In the genomic region with DNA sequence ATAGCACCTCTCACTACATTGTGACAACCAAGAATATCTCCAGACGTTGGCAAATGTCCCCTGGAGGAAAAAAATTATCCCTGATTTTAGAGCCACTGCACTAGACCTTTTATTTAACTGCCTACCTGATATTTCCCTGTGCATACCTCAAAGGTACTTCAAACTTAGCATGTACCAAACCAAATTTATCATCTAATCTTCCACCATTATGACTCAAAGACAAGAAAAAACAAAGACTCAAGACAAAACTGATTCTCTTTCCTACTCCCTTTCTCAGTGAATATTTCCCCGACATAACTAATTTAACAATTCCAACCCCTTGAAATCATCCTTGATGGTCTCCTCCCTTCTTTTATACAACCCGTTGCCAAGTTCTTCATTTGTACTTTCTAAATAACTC, we compare ENCODE assay signal across 2 cellular contexts.
TF ChIP-seq lines count a peak whose summit lies in the region.

No MANE protein-coding gene starts in this region.

TF ChIP-seq in SK-N-SH, 30 proteins besides CTCF, POLR2A, EP300 and RAD21 (continued from another document):
- no peak for TF ChIP-seq FOSL2 (IDR thresholded peaks at IDR 0.05; ENCODE audit: borderline replicate concordance, low read depth)
- TF ChIP-seq, protein P1, sequence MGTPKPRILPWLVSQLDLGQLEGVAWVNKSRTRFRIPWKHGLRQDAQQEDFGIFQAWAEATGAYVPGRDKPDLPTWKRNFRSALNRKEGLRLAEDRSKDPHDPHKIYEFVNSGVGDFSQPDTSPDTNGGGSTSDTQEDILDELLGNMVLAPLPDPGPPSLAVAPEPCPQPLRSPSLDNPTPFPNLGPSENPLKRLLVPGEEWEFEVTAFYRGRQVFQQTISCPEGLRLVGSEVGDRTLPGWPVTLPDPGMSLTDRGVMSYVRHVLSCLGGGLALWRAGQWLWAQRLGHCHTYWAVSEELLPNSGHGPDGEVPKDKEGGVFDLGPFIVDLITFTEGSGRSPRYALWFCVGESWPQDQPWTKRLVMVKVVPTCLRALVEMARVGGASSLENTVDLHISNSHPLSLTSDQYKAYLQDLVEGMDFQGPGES (IDR thresholded peaks at IDR 0.05; ENCODE audit: low read depth, low read length): no peak
- TF ChIP-seq SIN3A (IDR thresholded peaks at IDR 0.05; ENCODE audit: borderline replicate concordance, low read depth, low read length): no peak
- no peak for TF ChIP-seq NRF1 (IDR thresholded peaks at IDR 0.05; ENCODE audit: low read depth, low read length)

TF ChIP-seq in SK-N-SH treated with all-trans-retinoic acid at 6 μM for 48 hours, 23 proteins besides CTCF, POLR2A, EP300 and RAD21 (continued from another document):
- TF ChIP-seq, protein P2, sequence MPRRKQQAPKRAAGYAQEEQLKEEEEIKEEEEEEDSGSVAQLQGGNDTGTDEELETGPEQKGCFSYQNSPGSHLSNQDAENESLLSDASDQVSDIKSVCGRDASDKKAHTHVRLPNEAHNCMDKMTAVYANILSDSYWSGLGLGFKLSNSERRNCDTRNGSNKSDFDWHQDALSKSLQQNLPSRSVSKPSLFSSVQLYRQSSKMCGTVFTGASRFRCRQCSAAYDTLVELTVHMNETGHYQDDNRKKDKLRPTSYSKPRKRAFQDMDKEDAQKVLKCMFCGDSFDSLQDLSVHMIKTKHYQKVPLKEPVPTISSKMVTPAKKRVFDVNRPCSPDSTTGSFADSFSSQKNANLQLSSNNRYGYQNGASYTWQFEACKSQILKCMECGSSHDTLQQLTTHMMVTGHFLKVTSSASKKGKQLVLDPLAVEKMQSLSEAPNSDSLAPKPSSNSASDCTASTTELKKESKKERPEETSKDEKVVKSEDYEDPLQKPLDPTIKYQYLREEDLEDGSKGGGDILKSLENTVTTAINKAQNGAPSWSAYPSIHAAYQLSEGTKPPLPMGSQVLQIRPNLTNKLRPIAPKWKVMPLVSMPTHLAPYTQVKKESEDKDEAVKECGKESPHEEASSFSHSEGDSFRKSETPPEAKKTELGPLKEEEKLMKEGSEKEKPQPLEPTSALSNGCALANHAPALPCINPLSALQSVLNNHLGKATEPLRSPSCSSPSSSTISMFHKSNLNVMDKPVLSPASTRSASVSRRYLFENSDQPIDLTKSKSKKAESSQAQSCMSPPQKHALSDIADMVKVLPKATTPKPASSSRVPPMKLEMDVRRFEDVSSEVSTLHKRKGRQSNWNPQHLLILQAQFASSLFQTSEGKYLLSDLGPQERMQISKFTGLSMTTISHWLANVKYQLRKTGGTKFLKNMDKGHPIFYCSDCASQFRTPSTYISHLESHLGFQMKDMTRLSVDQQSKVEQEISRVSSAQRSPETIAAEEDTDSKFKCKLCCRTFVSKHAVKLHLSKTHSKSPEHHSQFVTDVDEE (CRISPR knock-in tag; IDR thresholded peaks at IDR 0.05): no peak
- TF ChIP-seq ZFP30 (CRISPR knock-in tag; IDR thresholded peaks at IDR 0.05) (no peak), BACH2 (CRISPR knock-in tag; IDR thresholded peaks at IDR 0.05; ENCODE audit: borderline replicate concordance) (no peak), CSRNP3 (CRISPR knock-in tag; IDR thresholded peaks at IDR 0.05) (no peak), CSDC2 (CRISPR knock-in tag; IDR thresholded peaks at IDR 0.05) (no peak), ESRRG (CRISPR knock-in tag; IDR thresholded peaks at IDR 0.05) (no peak), TCF4 (CRISPR knock-in tag; IDR thresholded peaks at IDR 0.05; ENCODE audit: borderline replicate concordance) (no peak), ZFP3 (CRISPR knock-in tag; IDR thresholded peaks at IDR 0.05) (no peak), ARNTL (CRISPR knock-in tag; IDR thresholded peaks at IDR 0.05; ENCODE audit: borderline replicate concordance, low read depth) (no peak), ZNF565 (CRISPR knock-in tag; conservative IDR thresholded peaks at IDR 0.05; ENCODE audit: low read depth) (no peak), POU6F1 (CRISPR knock-in tag; IDR thresholded peaks at IDR 0.05; ENCODE audit: borderline replicate concordance, low read depth) (no peak), RARB (CRISPR knock-in tag; IDR thresholded peaks at IDR 0.05) (no peak), ZNF70 (CRISPR knock-in tag; IDR thresholded peaks at IDR 0.05) (no peak), ZC3H10 (CRISPR knock-in tag; IDR thresholded peaks at IDR 0.05) (no peak)
- TF ChIP-seq, protein P3, sequence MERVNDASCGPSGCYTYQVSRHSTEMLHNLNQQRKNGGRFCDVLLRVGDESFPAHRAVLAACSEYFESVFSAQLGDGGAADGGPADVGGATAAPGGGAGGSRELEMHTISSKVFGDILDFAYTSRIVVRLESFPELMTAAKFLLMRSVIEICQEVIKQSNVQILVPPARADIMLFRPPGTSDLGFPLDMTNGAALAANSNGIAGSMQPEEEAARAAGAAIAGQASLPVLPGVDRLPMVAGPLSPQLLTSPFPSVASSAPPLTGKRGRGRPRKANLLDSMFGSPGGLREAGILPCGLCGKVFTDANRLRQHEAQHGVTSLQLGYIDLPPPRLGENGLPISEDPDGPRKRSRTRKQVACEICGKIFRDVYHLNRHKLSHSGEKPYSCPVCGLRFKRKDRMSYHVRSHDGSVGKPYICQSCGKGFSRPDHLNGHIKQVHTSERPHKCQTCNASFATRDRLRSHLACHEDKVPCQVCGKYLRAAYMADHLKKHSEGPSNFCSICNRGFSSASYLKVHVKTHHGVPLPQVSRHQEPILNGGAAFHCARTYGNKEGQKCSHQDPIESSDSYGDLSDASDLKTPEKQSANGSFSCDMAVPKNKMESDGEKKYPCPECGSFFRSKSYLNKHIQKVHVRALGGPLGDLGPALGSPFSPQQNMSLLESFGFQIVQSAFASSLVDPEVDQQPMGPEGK (CRISPR knock-in tag; IDR thresholded peaks at IDR 0.05; ENCODE audit: borderline replicate concordance): no peak
- TF ChIP-seq, protein P4, sequence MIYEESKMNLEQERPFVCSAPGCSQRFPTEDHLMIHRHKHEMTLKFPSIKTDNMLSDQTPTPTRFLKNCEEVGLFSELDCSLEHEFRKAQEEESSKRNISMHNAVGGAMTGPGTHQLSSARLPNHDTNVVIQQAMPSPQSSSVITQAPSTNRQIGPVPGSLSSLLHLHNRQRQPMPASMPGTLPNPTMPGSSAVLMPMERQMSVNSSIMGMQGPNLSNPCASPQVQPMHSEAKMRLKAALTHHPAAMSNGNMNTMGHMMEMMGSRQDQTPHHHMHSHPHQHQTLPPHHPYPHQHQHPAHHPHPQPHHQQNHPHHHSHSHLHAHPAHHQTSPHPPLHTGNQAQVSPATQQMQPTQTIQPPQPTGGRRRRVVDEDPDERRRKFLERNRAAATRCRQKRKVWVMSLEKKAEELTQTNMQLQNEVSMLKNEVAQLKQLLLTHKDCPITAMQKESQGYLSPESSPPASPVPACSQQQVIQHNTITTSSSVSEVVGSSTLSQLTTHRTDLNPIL (CRISPR knock-in tag; IDR thresholded peaks at IDR 0.05; ENCODE audit: low read depth): no peak
